ENCODE assay signal across 13 cellular contexts in the genomic region with DNA sequence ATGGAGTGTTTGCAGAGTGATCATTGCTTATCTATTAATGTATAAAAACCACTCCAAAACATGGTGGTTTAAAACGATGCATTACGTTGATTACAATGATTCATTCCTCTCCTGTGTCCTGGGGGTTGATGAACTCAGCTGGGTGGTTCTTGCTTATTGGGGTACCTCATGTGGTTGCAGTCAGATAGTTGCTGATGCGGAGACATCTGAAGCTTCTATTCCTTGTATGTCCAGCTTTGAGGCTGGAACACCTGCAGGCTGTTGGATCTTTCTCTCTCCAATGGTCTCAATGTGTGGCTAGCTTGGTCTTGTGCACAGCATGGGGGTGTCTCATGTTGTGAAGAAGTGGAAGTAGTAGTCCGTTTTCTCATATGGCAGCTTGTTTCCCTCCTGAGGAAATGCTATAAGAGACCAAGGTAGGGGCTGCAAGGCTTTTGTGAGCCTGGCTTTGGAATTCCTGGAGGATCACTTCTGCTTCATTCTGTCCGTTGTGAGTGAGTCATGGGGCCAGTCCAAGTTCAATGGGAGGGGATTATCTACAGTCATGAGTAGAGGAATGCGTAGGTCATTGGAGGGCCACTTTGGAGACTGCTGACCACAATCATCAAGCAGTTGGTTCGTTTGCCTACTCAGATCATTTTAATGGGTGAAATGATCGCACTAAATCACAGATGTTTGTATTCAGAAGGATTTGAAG.
A peak's percentile ranks its signal among the peaks of the same experiment; 100 is the strongest.
DNase-seq lines count a peak whose midpoint lies in the region; ATAC-seq and TF ChIP-seq lines count a peak whose summit lies in the region.
"Had no signal": no experiment of that assay in that cellular context is flagged by ENCODE, and none has a peak within 500 bp of the region (broad histone marks: within the 10 kb centered on the region; RNA-seq: fewer than 3 reads in every experiment).

No MANE protein-coding gene starts in this region.

- no peak for TF ChIP-seq CTCF in epithelial cell of esophagus (IDR thresholded peaks at IDR 0.05; ENCODE audit: insufficient read depth, low read depth, low read length, missing control alignments)

- no peak for TF ChIP-seq POLR2A in GM18505 (IDR thresholded peaks at IDR 0.05; ENCODE audit: borderline replicate concordance, extremely low read depth, insufficient read depth, insufficient read length)

- DNase-seq in EH (ENCODE audit: low read depth) (peak; percentile 99), NT2/D1 (ENCODE audit: low read depth, low spot score) (peak; percentile 30), epithelial cell of esophagus (ENCODE audit: low read depth) (peak; percentile 82), myocyte (ENCODE audit: low read depth) (peak; percentile 94), NCI-H446 (lab: John Stamatoyannopoulos, UW) (no peak), NCI-H187 treated with DMSO at 0.1 percent for 48 hours (lab: John Stamatoyannopoulos, UW) (no peak)
- DNase-seq: activated CD8-positive, alpha-beta T cell treated with anti-CD3 and anti-CD28 coated beads, Interleukin-2, amount 10 ng/mL, durations not matched to agents 7 days and 5 days; DMS 273 treated with DMSO at 0.1 percent for 48 hours; stimulated activated CD8-positive, alpha-beta memory T cell treated with anti-CD3 and anti-CD28 coated beads, Interleukin-4, amount 100 ng/mL, for 48 hours had no signal

- H3K9ac ChIP-seq in NT2/D1 (ENCODE audit: insufficient read length, low read depth), result no peak overlapping the region

- no peaks in the 10 kb centered on the region for H3K4me1 ChIP-seq in NT2/D1 (ENCODE audit: insufficient read depth, insufficient read length)

- no peaks in the 10 kb centered on the region for H3K9me3 ChIP-seq in NT2/D1 (ENCODE audit: insufficient read depth, low read length)

- H3K4me3 ChIP-seq in NT2/D1 (ENCODE audit: insufficient read length, low read depth) (no peak overlapping the region), epithelial cell of esophagus (ENCODE audit: low read length) (no peak overlapping the region)
- H3K4me3 ChIP-seq: cardiac muscle cell, SK-N-MC had no signal

- H3K36me3 ChIP-seq in NT2/D1 (ENCODE audit: insufficient read depth, insufficient read length, low read length), result no peaks in the 10 kb centered on the region
- H3K36me3 ChIP-seq: cardiac muscle cell had no signal

- no peak for ATAC-seq in GM18505 (IDR thresholded peaks at IDR 0.05; ENCODE audit: unreplicated experiment)
- no peak for ATAC-seq in GM19463 (IDR thresholded peaks at IDR 0.05; ENCODE audit: unreplicated experiment)
- ATAC-seq: activated CD8-positive, alpha-beta T cell treated with anti-CD3 and anti-CD28 coated beads, Interleukin-2, amount 10 ng/mL, durations not matched to agents 7 days and 5 days had no signal

- H3K27me3 ChIP-seq in NT2/D1 (ENCODE audit: insufficient read depth, insufficient read length), result no peaks in the 10 kb centered on the region
- H3K27me3 ChIP-seq: cardiac muscle cell had no signal

Comparison
In these comparisons a context has a peak if more than half of its experiments do, and no peak if none do; other contexts are left out.
1. DNase-seq: peak in EH (single experiment), NT2/D1 (single experiment), epithelial cell of esophagus (single experiment) and myocyte (single experiment); none in NCI-H446 (0 of 2) and NCI-H187 treated with DMSO at 0.1 percent for 48 hours (single experiment).